ENCODE assay signal across 22 cellular contexts in the genomic region with DNA sequence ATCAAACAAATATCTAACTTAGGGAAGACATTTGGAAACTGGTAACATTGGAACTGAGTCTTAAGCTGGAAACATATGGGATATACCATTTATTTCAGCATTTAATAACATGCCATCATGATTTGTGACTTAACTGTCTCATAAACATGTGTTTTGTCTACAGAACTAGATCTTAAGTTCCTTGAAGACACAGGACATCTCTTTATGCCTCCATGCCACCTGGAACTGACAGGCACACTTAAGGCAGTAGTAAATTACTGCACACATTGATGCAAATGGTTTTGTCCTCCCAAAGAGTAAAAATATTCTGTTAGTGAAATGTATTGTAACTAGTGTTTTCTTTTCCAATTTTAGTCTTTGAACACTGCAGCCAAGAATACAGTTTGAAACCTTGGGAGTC.
"Had no signal": no experiment of that assay in that cellular context is flagged by ENCODE, and none has a peak within 500 bp of the region (broad histone marks: within the 10 kb centered on the region; RNA-seq: fewer than 3 reads in every experiment).

No MANE protein-coding gene starts in this region.

- DNase-seq: activated CD4-positive, alpha-beta T cell treated with anti-CD3 and anti-CD28 coated beads for 1 hour; activated CD4-positive, alpha-beta T cell treated with anti-CD3 and anti-CD28 coated beads, Interleukin-2, amount 50 U/mL, for 48 hours; activated effector memory CD4-positive, alpha-beta T cell treated with anti-CD3 and anti-CD28 coated beads, Interleukin-2, amount 50 U/mL, for 16 hours; activated naive CD4-positive, alpha-beta T cell treated with anti-CD3 and anti-CD28 coated beads, Interleukin-2, amount 50 U/mL, for 16 hours; activated T-cell treated with anti-CD3 and anti-CD28 coated beads, Interleukin-2, amount 50 U/mL, for 24 hours; adrenal gland; cerebellar nuclear complex; cortex of kidney; head of caudate nucleus; psoas muscle; right cardiac atrium; stimulated activated CD4-positive, alpha-beta T cell treated with anti-CD3 and anti-CD28 coated beads, Interleukin-2, amount 100 ng/mL, for 48 hours; T-helper 2 cell; transverse colon had no signal

- H3K9me3 ChIP-seq: adrenal gland, psoas muscle, transverse colon, vagina had no signal

- H3K27ac ChIP-seq: adrenal gland, psoas muscle, transverse colon, vagina had no signal

- H3K9me3 Mint-ChIP-seq: activated T-cell treated with anti-CD3 and anti-CD28 coated beads, Interleukin-2, amount 50 U/mL, for 24 hours; mesothelial cell of epicardium; stimulated activated naive CD8-positive, alpha-beta T cell treated with anti-CD3 and anti-CD28 coated beads, Interleukin-15, Interleukin-2, amounts not matched to agents 100 ng/mL and 50 ng/mL, for 24 hours had no signal

- FAIRE-seq: bronchial epithelial cell, endometrium, frontal cortex had no signal

- H3K27ac Mint-ChIP-seq: mesothelial cell of epicardium had no signal

- ATAC-seq: left lobe of liver, psoas muscle, right cardiac atrium had no signal

- H3K4me3 ChIP-seq: lung, psoas muscle, transverse colon, vagina had no signal

- H3K36me3 ChIP-seq: adrenal gland, transverse colon, vagina had no signal

- H3K4me1 ChIP-seq: psoas muscle had no signal

- H3K27me3 Mint-ChIP-seq: activated T-cell treated with anti-CD3 and anti-CD28 coated beads, Interleukin-2, amount 50 U/mL, for 24 hours; stimulated activated naive CD8-positive, alpha-beta T cell treated with anti-CD3 and anti-CD28 coated beads, Interleukin-15, Interleukin-2, amounts not matched to agents 100 ng/mL and 50 ng/mL, for 24 hours had no signal

- H3K27me3 ChIP-seq: adrenal gland, transverse colon, vagina had no signal

- H3K36me3 Mint-ChIP-seq: mesothelial cell of epicardium had no signal
